Comparison of ENCODE assay signal across 29 cellular contexts in the genomic region with DNA sequence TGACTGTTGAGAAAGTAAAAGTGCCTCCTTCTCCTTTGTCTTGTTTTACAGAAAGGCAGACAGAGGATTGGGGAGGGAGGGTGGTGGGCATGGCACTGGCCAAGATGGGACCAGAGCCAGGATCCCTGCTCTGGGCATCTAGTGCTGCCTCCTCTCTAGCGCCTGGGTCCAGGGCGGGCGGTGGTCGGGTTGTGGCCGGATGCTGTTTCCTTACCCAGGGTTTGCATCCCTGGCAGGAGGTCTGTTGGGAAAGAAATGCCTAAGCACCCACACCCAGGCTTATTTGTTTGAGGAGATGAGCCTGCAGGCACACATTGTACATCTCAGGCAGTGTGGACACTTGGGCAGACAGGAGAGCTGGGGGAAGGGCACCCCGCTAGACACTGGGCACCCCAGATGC.
"Had no signal": no experiment of that assay in that cellular context is flagged by ENCODE, and none has a peak within 500 bp of the region (broad histone marks: within the 10 kb centered on the region; RNA-seq: fewer than 3 reads in every experiment).

No MANE protein-coding gene starts in this region.

- DNase-seq: activated CD4-positive, alpha-beta memory T cell treated with anti-CD3 and anti-CD28 coated beads for 36 hours; activated CD4-positive, alpha-beta T cell treated with anti-CD3 and anti-CD28 coated beads, Interleukin-2, amount 10 ng/mL, durations not matched to agents 7 days and 5 days; activated CD8-positive, alpha-beta memory T cell treated with anti-CD3 and anti-CD28 coated beads, Interleukin-2, amount 50 U/mL, for 4 hours; activated effector memory CD4-positive, alpha-beta T cell treated with Interleukin-2 at 50 U/mL for 16 hours; activated naive CD4-positive, alpha-beta T cell treated with anti-CD3 and anti-CD28 coated beads, Interleukin-2, amount 10 ng/mL, durations not matched to agents 7 days and 5 days; activated naive CD8-positive, alpha-beta T cell treated with anti-CD3 and anti-CD28 coated beads, Interleukin-2, amount 50 U/mL, for 24 hours; activated T-cell treated with anti-CD3 and anti-CD28 coated beads for 4 hours; activated T-cell treated with anti-CD3 and anti-CD28 coated beads, Interleukin-2, amount 50 U/mL, for 4 hours; anterior cingulate cortex; caudate nucleus; cerebellar nuclear complex; NCI-H1092 treated with DMSO at 0.1 percent for 48 hours; NCI-H1417; NCI-H146; NCI-H187; NCI-H2029 treated with DMSO at 0.1 percent for 48 hours; NCI-H2107; NCI-H2171; NCI-H510A; NCI-H526; NCI-H748 treated with DMSO at 0.1 percent for 48 hours; NK-92 treated with Interleukin-12 subunit alpha and Interleukin-12 subunit beta, amount 100 ng/mL, for 24 hours; OCI-M1; Right ventricle myocardium superior; T1000 had no signal

- H3K4me3 Mint-ChIP-seq: activated CD4-positive, alpha-beta memory T cell treated with anti-CD3 and anti-CD28 coated beads for 36 hours; activated CD4-positive, alpha-beta T cell treated with anti-CD3 and anti-CD28 coated beads, Interleukin-2, amount 10 ng/mL, durations not matched to agents 7 days and 5 days; activated naive CD4-positive, alpha-beta T cell treated with anti-CD3 and anti-CD28 coated beads, Interleukin-2, amount 10 ng/mL, durations not matched to agents 7 days and 5 days; activated naive CD8-positive, alpha-beta T cell; activated naive CD8-positive, alpha-beta T cell treated with anti-CD3 and anti-CD28 coated beads, Interleukin-2, amount 50 U/mL, for 24 hours; activated T-cell treated with anti-CD3 and anti-CD28 coated beads, Interleukin-2, amount 50 U/mL, for 4 hours; brain had no signal

- H3K36me3 Mint-ChIP-seq: activated CD4-positive, alpha-beta memory T cell treated with anti-CD3 and anti-CD28 coated beads for 36 hours; activated naive CD4-positive, alpha-beta T cell treated with anti-CD3 and anti-CD28 coated beads, Interleukin-2, amount 10 ng/mL, durations not matched to agents 7 days and 5 days; activated naive CD8-positive, alpha-beta T cell; brain had no signal

- FAIRE-seq: bronchial epithelial cell, TTC549 had no signal

- ATAC-seq: activated T-cell treated with anti-CD3 and anti-CD28 coated beads, Interleukin-2, amount 50 U/mL, for 4 hours had no signal

- H3K27ac Mint-ChIP-seq: activated CD4-positive, alpha-beta memory T cell treated with anti-CD3 and anti-CD28 coated beads for 36 hours; activated CD4-positive, alpha-beta T cell treated with anti-CD3 and anti-CD28 coated beads, Interleukin-2, amount 10 ng/mL, durations not matched to agents 7 days and 5 days; activated naive CD4-positive, alpha-beta T cell treated with anti-CD3 and anti-CD28 coated beads, Interleukin-2, amount 10 ng/mL, durations not matched to agents 7 days and 5 days; activated naive CD8-positive, alpha-beta T cell; activated naive CD8-positive, alpha-beta T cell treated with anti-CD3 and anti-CD28 coated beads, Interleukin-2, amount 50 U/mL, for 24 hours; brain had no signal

- H3K9me3 Mint-ChIP-seq: activated CD4-positive, alpha-beta memory T cell treated with anti-CD3 and anti-CD28 coated beads for 36 hours; activated CD4-positive, alpha-beta T cell treated with anti-CD3 and anti-CD28 coated beads, Interleukin-2, amount 10 ng/mL, durations not matched to agents 7 days and 5 days; activated naive CD4-positive, alpha-beta T cell treated with anti-CD3 and anti-CD28 coated beads, Interleukin-2, amount 10 ng/mL, durations not matched to agents 7 days and 5 days; activated naive CD8-positive, alpha-beta T cell treated with anti-CD3 and anti-CD28 coated beads, Interleukin-2, amount 50 U/mL, for 24 hours; activated T-cell treated with anti-CD3 and anti-CD28 coated beads, Interleukin-2, amount 50 U/mL, for 4 hours had no signal

- H3K27me3 Mint-ChIP-seq: activated CD4-positive, alpha-beta memory T cell treated with anti-CD3 and anti-CD28 coated beads for 36 hours; activated CD4-positive, alpha-beta T cell treated with anti-CD3 and anti-CD28 coated beads, Interleukin-2, amount 10 ng/mL, durations not matched to agents 7 days and 5 days; activated naive CD4-positive, alpha-beta T cell treated with anti-CD3 and anti-CD28 coated beads, Interleukin-2, amount 10 ng/mL, durations not matched to agents 7 days and 5 days; activated naive CD8-positive, alpha-beta T cell had no signal
